Comparison of ENCODE assay signal across 13 cellular contexts in genomic region chr6:160042788-160043301, GRCh38.
DNase-seq lines count a peak whose midpoint lies in the region; FAIRE-seq and TF ChIP-seq lines count a peak whose summit lies in the region.
"Had no signal": no experiment of that assay in that cellular context is flagged by ENCODE, and none has a peak within 500 bp of the region (broad histone marks: within the 10 kb centered on the region; RNA-seq: fewer than 3 reads in every experiment).

No MANE protein-coding gene starts in this region.

- TF ChIP-seq CTCF in ascending aorta (IDR thresholded peaks at IDR 0.05): no peak
- no peak for TF ChIP-seq CTCF in hepatocyte (IDR thresholded peaks at IDR 0.05; ENCODE audit: poor library complexity)

- no peaks in the 10 kb centered on the region for H3K27me3 ChIP-seq in GM23248 (replicated peaks; ENCODE audit: insufficient read depth)
- no peaks in the 10 kb centered on the region for H3K27me3 ChIP-seq in ascending aorta
- H3K27me3 ChIP-seq in hepatocyte: no peaks in the 10 kb centered on the region
- no peaks in the 10 kb centered on the region for H3K27me3 ChIP-seq in skeletal muscle satellite cell (ENCODE audit: control insufficient read depth, insufficient read depth, low read length)

- H3K9ac ChIP-seq in GM23248: peak overlapping the region; percentile 50; the same call in 1 of the 2 replicates
- peak overlapping the region; percentile 67 for H3K9ac ChIP-seq in skeletal muscle satellite cell (ENCODE audit: low read depth, low read length)

- peak overlapping the region; percentile 74 for H3K4me2 ChIP-seq in GM23248 (ENCODE audit: unreplicated experiment)
- H3K4me2 ChIP-seq in hepatocyte: peak overlapping the region; percentile 42
- peak overlapping the region; percentile 82 for H3K4me2 ChIP-seq in skeletal muscle satellite cell (ENCODE audit: low read length)

- H3K36me3 ChIP-seq in GM23248 (ENCODE audit: low read depth) (peaks cover 13% of the 10 kb centered on the region), ascending aorta (peaks cover 33 to 34% of the 10 kb centered on the region in 2 donors), hepatocyte (replicated peaks; ENCODE audit: insufficient read depth, low read depth) (no peaks in the 10 kb centered on the region), skeletal muscle satellite cell (ENCODE audit: insufficient read depth, low read length) (peaks cover 64% of the 10 kb centered on the region)

- H3K27ac ChIP-seq in GM23248 (peak overlapping the region; percentile 73), ascending aorta (peak overlapping the region; percentile 63 to 81), hepatocyte (peak overlapping the region; percentile 47)

- H3K4me1 ChIP-seq in GM23248 (ENCODE audit: insufficient read depth) (peaks cover 27% of the 10 kb centered on the region), ascending aorta (peaks cover 5 to 24% of the 10 kb centered on the region in 2 donors), hepatocyte (ENCODE audit: insufficient read depth) (peaks cover 7% of the 10 kb centered on the region), skeletal muscle satellite cell (ENCODE audit: control insufficient read depth, insufficient read depth, low read length) (peaks cover 37% of the 10 kb centered on the region)

- H3F3A ChIP-seq in GM23248 (ENCODE audit: insufficient read depth): peaks cover 39% of the 10 kb centered on the region

- 6 to 11% methylated on average over 11 of the region's 11 CpGs for WGBS in GM23248 (ENCODE audit: low coverage in 1 of 2, low lambda C conversion rate in 2 of 2, missing lambda C conversion rate in 2 of 2), 2 experiments
- WGBS in hepatocyte (ENCODE audit: low lambda C conversion rate, missing lambda C conversion rate): 81% methylated on average over 11 of the region's 11 CpGs

- H3K79me2 ChIP-seq in GM23248 (ENCODE audit: insufficient read depth) (no peaks in the 10 kb centered on the region), hepatocyte (peaks cover 5% of the 10 kb centered on the region)

- H4K20me1 ChIP-seq in GM23248 (ENCODE audit: insufficient read depth): no peaks in the 10 kb centered on the region
- H4K20me1 ChIP-seq in hepatocyte (ENCODE audit: insufficient read depth, poor library complexity, severe bottlenecking): no peaks in the 10 kb centered on the region

- H3K4me3 ChIP-seq in GM23248 (peak overlapping the region; percentile 53), ascending aorta (peak overlapping the region; percentile 16 to 28), hepatocyte (no peak overlapping the region), skeletal muscle satellite cell (ENCODE audit: low read length) (peak overlapping the region; percentile 51)

- H2AFZ ChIP-seq in GM23248 (no peak overlapping the region), hepatocyte (no peak overlapping the region)

- intact Hi-C loops in ascending aorta (cut with DNase I): loop anchor here (2.0 kb wide), 2 partner anchors 64 to 74 kb away; partner anchors contain the start of gene IGF2R

- H3K9me2 ChIP-seq in GM23248 (ENCODE audit: insufficient read depth) (no peaks in the 10 kb centered on the region), hepatocyte (replicated peaks; ENCODE audit: insufficient read depth) (no peaks in the 10 kb centered on the region)

- DNase-seq in GM23248 (peak; percentile 81), ascending aorta (ENCODE audit: low spot score in 2 of 2) (no peak), hepatocyte (ENCODE audit: low spot score) (no peak), amygdala (lab: John Stamatoyannopoulos, UW) (no peak), G401 (ENCODE audit: low spot score) (no peak), activated gamma-delta T cell treated with Interleukin-2 at 50 U/mL for 16 hours (no peak), GM12892 (ENCODE audit: insufficient read length) (no peak)
- DNase-seq: activated CD4-positive, alpha-beta T cell treated with anti-CD3 and anti-CD28 coated beads, Interleukin-2, amount 50 U/mL, for 1 hour; activated naive CD4-positive, alpha-beta T cell treated with Interleukin-2 at 50 U/mL for 16 hours; COR-L47; GOT3; NCI-H2081 had no signal

- in situ Hi-C loops in GM23248 (cut with MboI): no loop called here
- in situ Hi-C loops in G401 (cut with HindIII; ENCODE audit: low sequenced_read_pairs): no loop called here

- no peak for TF ChIP-seq POLR2A in GM12892 (IDR thresholded peaks at IDR 0.05; ENCODE audit: low read depth, low read length)

- no peaks in the 10 kb centered on the region for H3K9me3 ChIP-seq in GM23248 (ENCODE audit: low read depth)
- no peaks in the 10 kb centered on the region for H3K9me3 ChIP-seq in ascending aorta
- H3K9me3 ChIP-seq in hepatocyte (ENCODE audit: low read depth): no peaks in the 10 kb centered on the region
- H3K9me3 ChIP-seq in skeletal muscle satellite cell (replicated peaks; ENCODE audit: low read length): no peaks in the 10 kb centered on the region

- FAIRE-seq in GM12892 (lab: Jason Lieb, UNC): no peak
